In genomic region chr6:53645850-53646249, GRCh38 we compare ENCODE assay signal across 17 cellular contexts. TPM values are rescaled to one million over a fixed set of nuclear protein-coding genes. Genes with fewer than 3 reads are reported as not detected.
DNase-seq lines count a peak whose midpoint lies in the region; ATAC-seq and TF ChIP-seq lines count a peak whose summit lies in the region.
"Had no signal": no experiment of that assay in that cellular context is flagged by ENCODE, and none has a peak within 500 bp of the region (broad histone marks: within the 10 kb centered on the region; RNA-seq: fewer than 3 reads in every experiment).

No MANE protein-coding gene starts in this region.

- H3K36me3 Mint-ChIP-seq in central memory CD8-positive, alpha-beta T cell (ENCODE audit: insufficient read depth): no peaks in the 10 kb centered on the region
- peaks cover 0 to 8% (median 0%) of the 10 kb centered on the region in 3 donors for H3K36me3 Mint-ChIP-seq in immature natural killer cell
- peaks cover 6% of the 10 kb centered on the region for H3K36me3 Mint-ChIP-seq in activated naive CD8-positive, alpha-beta T cell treated with anti-CD3 and anti-CD28 coated beads for 36 hours

- H3K9ac ChIP-seq in subcutaneous abdominal adipose tissue (ENCODE audit: low read length in 5 of 5): no peak overlapping the region

- peaks cover 38% of the 10 kb centered on the region for H3K4me1 Mint-ChIP-seq in central memory CD8-positive, alpha-beta T cell
- peaks cover 44 to 49% of the 10 kb centered on the region in 2 donors for H3K4me1 Mint-ChIP-seq in immature natural killer cell
- H3K4me1 Mint-ChIP-seq in activated naive CD8-positive, alpha-beta T cell treated with anti-CD3 and anti-CD28 coated beads for 36 hours: peaks cover 28% of the 10 kb centered on the region

- H3K27me3 ChIP-seq in subcutaneous abdominal adipose tissue (ENCODE audit: control insufficient read depth in 5 of 5, insufficient read depth in 4 of 5, low read length in 5 of 5) (no peaks in the 10 kb centered on the region), testis (no peaks in the 10 kb centered on the region)

- TF ChIP-seq POLR2A in testis (IDR thresholded peaks at IDR 0.05): no peak

- H3K4me3 ChIP-seq in subcutaneous abdominal adipose tissue (ENCODE audit: low read depth in 1 of 5, low read length in 5 of 5): no peak overlapping the region
- no peak overlapping the region for H3K4me3 ChIP-seq in testis
- H3K4me3 ChIP-seq: SK-N-MC had no signal

- peak; percentile 30 to 59 for DNase-seq in NCI-H524 (lab: John Stamatoyannopoulos, UW)
- DNase-seq in central memory CD8-positive, alpha-beta T cell (ENCODE audit: low spot score in 2 of 2): no peak
- no peak for DNase-seq in immature natural killer cell
- DNase-seq in activated naive CD8-positive, alpha-beta T cell treated with anti-CD3 and anti-CD28 coated beads for 36 hours: no peak
- DNase-seq in testis: no peak
- DNase-seq: ACHN; C1 segment of cervical spinal cord; CD8-positive, alpha-beta memory T cell; H7; IMR-90; NCI-H1417 treated with DMSO at 0.1 percent for 48 hours; SHP77 had no signal

- no peaks in the 10 kb centered on the region for H3K27me3 Mint-ChIP-seq in central memory CD8-positive, alpha-beta T cell
- H3K27me3 Mint-ChIP-seq in immature natural killer cell (ENCODE audit: low read depth in 3 of 3): peaks cover 0 to 2% (median 1%) of the 10 kb centered on the region in 3 donors
- no peaks in the 10 kb centered on the region for H3K27me3 Mint-ChIP-seq in activated naive CD8-positive, alpha-beta T cell treated with anti-CD3 and anti-CD28 coated beads for 36 hours
- H3K27me3 Mint-ChIP-seq: CD8-positive, alpha-beta memory T cell had no signal

- no peak overlapping the region for H3K4me3 Mint-ChIP-seq in central memory CD8-positive, alpha-beta T cell
- peak overlapping the region in 1 of 5 donors; percentile 42 for H3K4me3 Mint-ChIP-seq in immature natural killer cell
- H3K4me3 Mint-ChIP-seq in activated naive CD8-positive, alpha-beta T cell treated with anti-CD3 and anti-CD28 coated beads for 36 hours: no peak overlapping the region

- peaks cover 0 to 35% (median 18%) of the 10 kb centered on the region in 5 donors for H3K4me1 ChIP-seq in subcutaneous abdominal adipose tissue (ENCODE audit: control insufficient read depth in 5 of 5, insufficient read depth in 5 of 5, low read length in 5 of 5)
- H3K4me1 ChIP-seq in testis: no peaks in the 10 kb centered on the region

- no peaks in the 10 kb centered on the region for H3K36me3 ChIP-seq in subcutaneous abdominal adipose tissue (ENCODE audit: control insufficient read depth in 5 of 5, insufficient read depth in 5 of 5, low read length in 5 of 5)
- H3K36me3 ChIP-seq in testis (ENCODE audit: low read depth, missing control alignments): no peaks in the 10 kb centered on the region

- H3K27ac Mint-ChIP-seq in central memory CD8-positive, alpha-beta T cell (ENCODE audit: low read depth): peak overlapping the region; percentile 93
- peak overlapping the region in 5 of 6 donors; percentile 58 to 97 (median 96) for H3K27ac Mint-ChIP-seq in immature natural killer cell
- no peak overlapping the region for H3K27ac Mint-ChIP-seq in activated naive CD8-positive, alpha-beta T cell treated with anti-CD3 and anti-CD28 coated beads for 36 hours

- H3K9me3 ChIP-seq in subcutaneous abdominal adipose tissue (ENCODE audit: control insufficient read depth in 5 of 5, low read length in 5 of 5) (no peaks in the 10 kb centered on the region), testis (no peaks in the 10 kb centered on the region)

- 45 to 65% methylated on average over 4 of the region's 4 CpGs for WGBS in testis, 2 donors

- no peaks in the 10 kb centered on the region for H3K9me3 Mint-ChIP-seq in central memory CD8-positive, alpha-beta T cell
- H3K9me3 Mint-ChIP-seq in immature natural killer cell: no peaks in the 10 kb centered on the region
- no peaks in the 10 kb centered on the region for H3K9me3 Mint-ChIP-seq in activated naive CD8-positive, alpha-beta T cell treated with anti-CD3 and anti-CD28 coated beads for 36 hours
- H3K9me3 Mint-ChIP-seq: CD8-positive, alpha-beta memory T cell had no signal

- intact Hi-C loops in testis (cut with DNase I; ENCODE audit: low total_unique reads): no loop called here

- ATAC-seq in central memory CD8-positive, alpha-beta T cell (replicated peaks; ENCODE audit: extremely low read depth, poor library complexity, severe bottlenecking): no peak
- no peak for ATAC-seq in HG03457 (IDR thresholded peaks at IDR 0.05; ENCODE audit: unreplicated experiment)

- no peak for TF ChIP-seq CTCF in testis (IDR thresholded peaks at IDR 0.05)

- H3K27ac ChIP-seq in subcutaneous abdominal adipose tissue (ENCODE audit: low read depth, low read length) (peak overlapping the region; percentile 70), testis (no peak overlapping the region)
- H3K27ac ChIP-seq: HL-60, SK-N-MC had no signal

RNA-seq across cellular contexts. Expression of gene KLHL31, which starts 19.7 kb away (rescaled TPM):
- polyA plus RNA-seq in immature natural killer cell (not detected), testis (ENCODE audit: insufficient read depth, low read depth, low replicate concordance) (0.46 TPM)
- under 1 TPM; 0.14 to 0.19 TPM for total RNA-seq in activated naive CD8-positive, alpha-beta T cell treated with anti-CD3 and anti-CD28 coated beads for 36 hours
- 1 to 10 TPM; 1.4 to 2.0 TPM for total RNA-seq in testis
- total RNA-seq: IMR-90, OCI-LY7 had no signal
- polyA plus RNA-seq: CD8-positive, alpha-beta memory T cell had no signal

Comparison
In these comparisons a context has a peak if more than half of its experiments do, and no peak if none do; other contexts are left out.
1. DNase-seq: peak in NCI-H524 (2 of 2); none in central memory CD8-positive, alpha-beta T cell (0 of 2), immature natural killer cell (0 of 3), activated naive CD8-positive, alpha-beta T cell treated with anti-CD3 and anti-CD28 coated beads for 36 hours (single experiment) and testis (single experiment).